In the genomic region with DNA sequence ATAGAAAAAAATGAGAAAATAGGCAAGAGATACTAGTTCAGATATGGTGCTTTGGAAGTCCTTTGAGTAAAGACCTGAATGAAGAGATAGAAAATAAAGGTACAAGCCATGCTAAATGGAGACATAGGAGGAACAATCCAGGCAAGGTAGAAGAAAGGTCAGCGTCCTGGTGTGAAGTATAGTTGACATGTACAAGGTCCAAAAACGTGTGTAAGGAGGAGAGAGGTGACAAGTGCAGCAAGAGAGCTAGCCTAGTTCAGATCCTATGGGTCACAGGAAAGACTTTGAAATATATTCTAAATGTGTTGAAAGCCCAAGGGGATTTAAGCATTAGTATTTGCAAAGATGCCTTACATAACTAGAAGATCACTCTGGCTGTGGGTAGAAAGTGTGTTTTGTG, we compare ENCODE assay signal across 34 cellular contexts.
"Had no signal": no experiment of that assay in that cellular context is flagged by ENCODE, and none has a peak within 500 bp of the region (broad histone marks: within the 10 kb centered on the region; RNA-seq: fewer than 3 reads in every experiment).

No MANE protein-coding gene starts in this region.

- H3K4me3 ChIP-seq: MG63 had no signal

- H3K9me3 ChIP-seq: MG63 had no signal

- H3K27me3 ChIP-seq: MG63 had no signal

- DNase-seq: Karpas-422, Kasumi-1, MG63, MM.1S, MV-4-11, NCI-H1048, NCI-H1092, NCI-H1092 treated with DMSO at 0.1 percent for 48 hours, NCI-H1105, NCI-H1105 treated with DMSO at 0.1 percent for 48 hours, NCI-H1417, NCI-H1417 treated with DMSO at 0.1 percent for 48 hours, NCI-H1436, NCI-H1436 treated with DMSO at 0.1 percent for 48 hours, NCI-H146, NCI-H1694, NCI-H1694 treated with DMSO at 0.1 percent for 48 hours, NCI-H187, NCI-H187 treated with DMSO at 0.1 percent for 48 hours, NCI-H1930, NCI-H2029, NCI-H2029 treated with DMSO at 0.1 percent for 48 hours, NCI-H2081, NCI-H2081 treated with DMSO at 0.1 percent for 48 hours, NCI-H2107, NCI-H2171, NCI-H2171 treated with DMSO at 0.1 percent for 48 hours, NCI-H2227 treated with DMSO at 0.1 percent for 48 hours, NCI-H226, NCI-H345, NCI-H446, NCI-H446 treated with DMSO at 0.1 percent for 48 hours, NCI-H510A, NCI-H510A treated with DMSO at 0.1 percent for 48 hours had no signal

- H3K36me3 ChIP-seq: MG63 had no signal
